Comparison of ENCODE assay signal across 8 cellular contexts in the genomic region with DNA sequence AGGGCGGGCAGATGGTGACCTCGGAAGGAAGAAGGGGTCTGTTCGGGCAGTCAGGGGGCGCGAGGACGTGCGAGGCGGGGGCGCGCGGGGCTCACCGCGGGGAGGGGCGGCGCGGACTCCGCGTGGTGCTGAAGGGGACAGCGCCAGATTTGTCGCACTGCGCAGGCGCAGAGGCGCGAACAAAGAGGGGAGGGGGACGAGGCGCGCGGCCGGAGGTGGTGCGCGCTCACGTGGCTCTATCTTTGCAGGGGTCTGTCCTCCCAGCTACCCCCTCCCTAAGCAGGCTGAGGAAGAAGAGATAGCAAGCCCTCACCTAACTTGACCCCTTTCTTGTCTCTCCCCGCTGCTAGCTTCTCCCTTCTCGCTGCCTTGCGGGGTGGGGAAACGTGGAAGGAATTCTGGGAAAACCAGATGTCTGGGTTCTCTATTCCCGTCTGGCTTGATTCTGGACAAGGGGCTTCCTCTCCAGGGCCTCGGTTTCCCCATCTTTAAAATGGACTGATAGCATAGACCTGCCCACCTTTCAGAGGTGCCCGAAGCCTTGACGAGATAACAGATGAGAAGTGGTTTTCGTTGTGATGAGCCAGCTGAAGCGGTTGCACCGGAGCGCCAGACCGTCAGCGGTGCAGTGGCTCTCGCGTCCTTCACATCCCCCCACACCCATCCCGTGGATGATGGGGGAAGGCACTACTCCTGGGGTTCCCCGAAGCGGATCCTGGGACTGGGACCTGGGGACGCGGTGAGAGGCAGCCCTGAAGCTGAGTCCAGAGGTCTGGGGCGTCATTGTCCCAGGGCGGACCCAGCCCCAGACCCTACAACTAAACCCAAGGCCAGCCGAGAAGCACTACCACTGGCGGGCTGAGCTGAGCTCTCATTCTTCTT. TPM values are rescaled to one million over a fixed set of nuclear protein-coding genes. Genes with fewer than 3 reads are reported as not detected.
DNase-seq lines count a peak whose midpoint lies in the region; ATAC-seq and TF ChIP-seq lines count a peak whose summit lies in the region.

No MANE protein-coding gene starts in this region.

- H3K9me3 ChIP-seq in A673 (ENCODE audit: low read depth, low read length, poor library complexity, severe bottlenecking): no peaks in the 10 kb centered on the region
- no peaks in the 10 kb centered on the region for H3K9me3 ChIP-seq in GM23248 (ENCODE audit: low read depth)
- H3K9me3 ChIP-seq in endodermal cell (ENCODE audit: control insufficient read depth, low read length): no peaks in the 10 kb centered on the region
- H3K9me3 ChIP-seq in mucosa of stomach (ENCODE audit: control insufficient read depth, low read length): no peaks in the 10 kb centered on the region
- H3K9me3 ChIP-seq in subcutaneous abdominal adipose tissue (ENCODE audit: control insufficient read depth in 5 of 5, low read length in 5 of 5): no peaks in the 10 kb centered on the region

- no peaks in the 10 kb centered on the region for H4K20me1 ChIP-seq in GM23248 (ENCODE audit: insufficient read depth)

- H3K9me3 Mint-ChIP-seq in activated CD8-positive, alpha-beta memory T cell treated with anti-CD3 and anti-CD28 coated beads, Interleukin-2, amount 10 ng/mL, durations not matched to agents 7 days and 5 days (ENCODE audit: low read depth): no peaks in the 10 kb centered on the region
- H3K9me3 Mint-ChIP-seq in endodermal cell: no peaks in the 10 kb centered on the region

- in situ Hi-C loops in GM23248 (cut with MboI): no loop called here

- peak overlapping the region; percentile 93 for H2AFZ ChIP-seq in GM23248

- H3K4me1 Mint-ChIP-seq in activated CD8-positive, alpha-beta memory T cell treated with anti-CD3 and anti-CD28 coated beads, Interleukin-2, amount 10 ng/mL, durations not matched to agents 7 days and 5 days: peaks cover 40% of the 10 kb centered on the region
- H3K4me1 Mint-ChIP-seq in endodermal cell: peaks cover 15% of the 10 kb centered on the region

- no peaks in the 10 kb centered on the region for H3K79me2 ChIP-seq in GM23248 (ENCODE audit: insufficient read depth)

- H3F3A ChIP-seq in GM23248 (ENCODE audit: insufficient read depth): peaks cover 13% of the 10 kb centered on the region; the same call in 1 of the 2 replicates

- 1% methylated on average over 36 to 57 of the region's 57 CpGs for WGBS in GM23248 (ENCODE audit: low coverage in 1 of 2, low lambda C conversion rate in 2 of 2, missing lambda C conversion rate in 2 of 2), 2 experiments
- 0 to 1% methylated on average over 16 to 57 of the region's 57 CpGs for WGBS in endodermal cell (ENCODE audit: insufficient coverage in 1 of 2, insufficient read length in 1 of 2), 2 experiments

- peak; percentile 5 for ATAC-seq in activated CD8-positive, alpha-beta memory T cell treated with anti-CD3 and anti-CD28 coated beads, Interleukin-2, amount 10 ng/mL, durations not matched to agents 7 days and 5 days
- ATAC-seq in omental fat pad (ENCODE audit: low FRiP score): no peak

- peaks cover 1% of the 10 kb centered on the region for H3K36me3 Mint-ChIP-seq in activated CD8-positive, alpha-beta memory T cell treated with anti-CD3 and anti-CD28 coated beads, Interleukin-2, amount 10 ng/mL, durations not matched to agents 7 days and 5 days
- peaks cover 13% of the 10 kb centered on the region for H3K36me3 Mint-ChIP-seq in endodermal cell (ENCODE audit: low read depth)

- CTCF ChIA-PET in A673 (lab: Charles Lee): no interaction called here
- CTCF ChIA-PET in activated CD8-positive, alpha-beta memory T cell treated with anti-CD3 and anti-CD28 coated beads, Interleukin-2, amount 10 ng/mL, durations not matched to agents 7 days and 5 days (lab: Charles Lee): interaction anchor here (0.9 to 7.2 kb wide), 17 partner anchors 10 to 250 kb away, joined by 3 to 82 read pairs (median 6); a partner anchor contains a TSS

- H3K9me2 ChIP-seq in GM23248 (ENCODE audit: insufficient read depth): no peaks in the 10 kb centered on the region

- H3K4me3 Mint-ChIP-seq in activated CD8-positive, alpha-beta memory T cell treated with anti-CD3 and anti-CD28 coated beads, Interleukin-2, amount 10 ng/mL, durations not matched to agents 7 days and 5 days: peak overlapping the region; percentile 97
- H3K4me3 Mint-ChIP-seq in endodermal cell: peak overlapping the region; percentile 88

- H3K27ac Mint-ChIP-seq in activated CD8-positive, alpha-beta memory T cell treated with anti-CD3 and anti-CD28 coated beads, Interleukin-2, amount 10 ng/mL, durations not matched to agents 7 days and 5 days: peak overlapping the region; percentile 95
- H3K27ac Mint-ChIP-seq in endodermal cell: peak overlapping the region; percentile 97

- H3K4me1 ChIP-seq in A673 (ENCODE audit: insufficient read depth, low read length, poor library complexity, severe bottlenecking) (peaks cover 16% of the 10 kb centered on the region), GM23248 (ENCODE audit: insufficient read depth) (peaks cover 18% of the 10 kb centered on the region), endodermal cell (ENCODE audit: control insufficient read depth, insufficient read depth, low read length) (peaks cover 10% of the 10 kb centered on the region), mucosa of stomach (ENCODE audit: control insufficient read depth, insufficient read depth, low read length) (peaks cover 33% of the 10 kb centered on the region), subcutaneous abdominal adipose tissue (ENCODE audit: control insufficient read depth in 5 of 5, insufficient read depth in 5 of 5, low read length in 5 of 5) (peaks cover 3 to 45% (median 41%) of the 10 kb centered on the region in 5 donors)

- POLR2A ChIA-PET in A673 (lab: Charles Lee; ENCODE audit: low non-redundant PET): no interaction called here

- no peaks in the 10 kb centered on the region for H3K27me3 ChIP-seq in A673 (replicated peaks; ENCODE audit: insufficient read depth, low read depth, low read length, poor library complexity)
- 0 out of 2 replicates have a peak, but pooled peaks cover 6% of the 10 kb centered on the region for H3K27me3 ChIP-seq in GM23248 (replicated peaks; ENCODE audit: insufficient read depth)
- peaks cover 14% of the 10 kb centered on the region for H3K27me3 ChIP-seq in endodermal cell (ENCODE audit: control insufficient read depth, insufficient read depth, low read length, poor library complexity, severe bottlenecking)
- peaks cover 26% of the 10 kb centered on the region for H3K27me3 ChIP-seq in mucosa of stomach (ENCODE audit: control insufficient read depth, insufficient read depth, low read length)
- peaks cover 20 to 29% (median 24%) of the 10 kb centered on the region in 5 donors for H3K27me3 ChIP-seq in subcutaneous abdominal adipose tissue (ENCODE audit: control insufficient read depth in 5 of 5, insufficient read depth in 4 of 5, low read length in 5 of 5)

- TF ChIP-seq CTCF in A673 (conservative IDR thresholded peaks at IDR 0.05; ENCODE audit: low read depth, low read length) (no peak), endodermal cell (conservative IDR thresholded peaks at IDR 0.05) (no peak), omental fat pad (IDR thresholded peaks at IDR 0.05) (no peak)

- peaks cover 21% of the 10 kb centered on the region for H3K27me3 Mint-ChIP-seq in activated CD8-positive, alpha-beta memory T cell treated with anti-CD3 and anti-CD28 coated beads, Interleukin-2, amount 10 ng/mL, durations not matched to agents 7 days and 5 days
- peaks cover 20% of the 10 kb centered on the region for H3K27me3 Mint-ChIP-seq in endodermal cell (ENCODE audit: insufficient read depth)

- H3K27ac ChIP-seq in A673 (ENCODE audit: low read depth, low read length, poor library complexity, severe bottlenecking): peak overlapping the region; percentile 83
- H3K27ac ChIP-seq in GM23248: no peak overlapping the region; the same call in 1 of the 2 replicates
- H3K27ac ChIP-seq in endodermal cell (ENCODE audit: low read depth, low read length): peak overlapping the region; percentile 40
- H3K27ac ChIP-seq in subcutaneous abdominal adipose tissue (ENCODE audit: low read depth, low read length): peak overlapping the region; percentile 81

- peak overlapping the region; percentile 83; the same call in 1 of the 2 replicates for H3K9ac ChIP-seq in GM23248
- H3K9ac ChIP-seq in endodermal cell (ENCODE audit: extremely low read depth, low read length, poor library complexity, severe bottlenecking): peak overlapping the region; percentile 3
- peak overlapping the region; percentile 80 for H3K9ac ChIP-seq in mucosa of stomach (ENCODE audit: low read length)
- peak overlapping the region in 3 of 5 donors; percentile 84 to 88 (median 84) for H3K9ac ChIP-seq in subcutaneous abdominal adipose tissue (ENCODE audit: low read length in 5 of 5)

- DNase-seq in A673 (ENCODE audit: low spot score): peak; percentile 78
- peak; percentile 46 for DNase-seq in GM23248
- peak; percentile 71 for DNase-seq in NCI-H510A (lab: John Stamatoyannopoulos, UW)
- peak; percentile 78 for DNase-seq in activated CD8-positive, alpha-beta memory T cell treated with anti-CD3 and anti-CD28 coated beads, Interleukin-2, amount 10 ng/mL, durations not matched to agents 7 days and 5 days
- peak; percentile 93 for DNase-seq in endodermal cell
- no peak for DNase-seq in omental fat pad (ENCODE audit: low spot score)

- no TSS peak for BruUV-seq in A673 (replicated peaks; lab: Mats Ljungman, UMichigan)

- peaks cover 8% of the 10 kb centered on the region for H3K36me3 ChIP-seq in A673 (ENCODE audit: insufficient read depth, low read length, poor library complexity, severe bottlenecking)
- H3K36me3 ChIP-seq in GM23248 (ENCODE audit: low read depth): no peaks in the 10 kb centered on the region
- H3K36me3 ChIP-seq in endodermal cell (ENCODE audit: control insufficient read depth, insufficient read depth, low read length): peaks cover 16% of the 10 kb centered on the region
- H3K36me3 ChIP-seq in mucosa of stomach (ENCODE audit: control insufficient read depth, insufficient read depth, low read length): no peaks in the 10 kb centered on the region
- H3K36me3 ChIP-seq in subcutaneous abdominal adipose tissue (ENCODE audit: control insufficient read depth in 5 of 5, insufficient read depth in 5 of 5, low read length in 5 of 5): peaks cover 0 to 19% (median 16%) of the 10 kb centered on the region in 5 donors

- intact Hi-C loops in A673 (cut with micrococcal nuclease; ENCODE audit: unreplicated experiment): no loop called here

- H3K4me3 ChIP-seq in A673 (ENCODE audit: low read depth, low read length, poor library complexity, severe bottlenecking): peak overlapping the region; percentile 90
- H3K4me3 ChIP-seq in GM23248: peak overlapping the region; percentile 84
- peak overlapping the region; percentile 94 for H3K4me3 ChIP-seq in endodermal cell (ENCODE audit: low read length)
- H3K4me3 ChIP-seq in mucosa of stomach (ENCODE audit: low read length): peak overlapping the region; percentile 70
- peak overlapping the region; percentile 95 to 99 (median 96) for H3K4me3 ChIP-seq in subcutaneous abdominal adipose tissue (ENCODE audit: low read depth in 1 of 5, low read length in 5 of 5)

- H3K4me2 ChIP-seq in GM23248 (ENCODE audit: unreplicated experiment): peak overlapping the region; percentile 95

RNA-seq across cellular contexts. Expression of a gene that starts 0.8 kb away (rescaled TPM):
- 8.9 and 11.6 TPM in 2 replicates for total RNA-seq in A673 (2021)
- 23.1 and 23.6 TPM in 2 replicates for total RNA-seq in GM23248 (2014; rRNA removed; shearing (Covaris generic))
- 17.7 and 19.8 TPM in 2 replicates for polyA plus RNA-seq in GM23248 (2016; fragmentation: Nextera tagmentation; extraction: Ambion mirVana)
- 10 to 100 TPM; 13.5 to 15.2 TPM for total RNA-seq in activated CD8-positive, alpha-beta memory T cell treated with anti-CD3 and anti-CD28 coated beads, Interleukin-2, amount 10 ng/mL, durations not matched to agents 7 days and 5 days
- total RNA-seq in endodermal cell: 10 to 100 TPM in 1 of 2 donors, 1 to 10 TPM in 1; 9.7 to 11.4 TPM
- 9.3 TPM for polyA plus RNA-seq in endodermal cell (2013, experiment 1 of 2)
- polyA plus RNA-seq in endodermal cell (2013, experiment 2 of 2): 10.1 TPM
- 10 to 100 TPM; 11.7 to 16.8 (median 15.0) TPM for total RNA-seq in omental fat pad

RNA-seq across cellular contexts. Expression of a gene that starts 1.2 kb away (rescaled TPM):
- 5.8 and 7.3 TPM in 2 replicates for total RNA-seq in A673 (2021)
- total RNA-seq in GM23248 (2014; rRNA removed; shearing (Covaris generic)): 1.0 and 11.3 TPM in 2 replicates
- polyA plus RNA-seq in GM23248 (2016; fragmentation: Nextera tagmentation; extraction: Ambion mirVana): 0.95 and 1.8 TPM in 2 replicates
- total RNA-seq in activated CD8-positive, alpha-beta memory T cell treated with anti-CD3 and anti-CD28 coated beads, Interleukin-2, amount 10 ng/mL, durations not matched to agents 7 days and 5 days: 1 to 10 TPM; 2.8 to 2.9 TPM
- 1 to 10 TPM; 2.8 to 8.3 TPM for total RNA-seq in endodermal cell
- polyA plus RNA-seq in endodermal cell (2013, experiment 1 of 2): 9.2 TPM
- polyA plus RNA-seq in endodermal cell (2013, experiment 2 of 2): 9.9 TPM
- 1 to 10 TPM in 2 of 4 donors, under 1 TPM in 1, not detected in 1; 0.44 to 1.6 (median 1.1) TPM for total RNA-seq in omental fat pad

RNA-seq across cellular contexts. Expression of a gene that starts 12.6 kb away (rescaled TPM):
- total RNA-seq in A673 (2021) (63.7 and 72.1 TPM in 2 replicates), endodermal cell (10 to 100 TPM; 51.7 to 82.9 TPM), omental fat pad (10 to 100 TPM; 41.1 to 51.6 (median 47.2) TPM)
- 54.1 and 58.8 TPM in 2 replicates for total RNA-seq in GM23248 (2014; rRNA removed; shearing (Covaris generic))
- polyA plus RNA-seq in GM23248 (2016; fragmentation: Nextera tagmentation; extraction: Ambion mirVana): 85.9 and 87.6 TPM in 2 replicates
- 10 to 100 TPM; 73.5 to 78.2 TPM for total RNA-seq in activated CD8-positive, alpha-beta memory T cell treated with anti-CD3 and anti-CD28 coated beads, Interleukin-2, amount 10 ng/mL, durations not matched to agents 7 days and 5 days
- polyA plus RNA-seq in endodermal cell (2013, experiment 1 of 2): 103 TPM
- polyA plus RNA-seq in endodermal cell (2013, experiment 2 of 2): 91.7 TPM

RNA-seq across cellular contexts. Expression of a gene that starts 24.3 kb away (rescaled TPM):
- total RNA-seq in A673 (2021): 29.8 and 33.2 TPM in 2 replicates
- total RNA-seq in GM23248 (2014; rRNA removed; shearing (Covaris generic)): 21.5 and 34.7 TPM in 2 replicates
- polyA plus RNA-seq in GM23248 (2016; fragmentation: Nextera tagmentation; extraction: Ambion mirVana): 5.7 and 6.7 TPM in 2 replicates
- total RNA-seq in activated CD8-positive, alpha-beta memory T cell treated with anti-CD3 and anti-CD28 coated beads, Interleukin-2, amount 10 ng/mL, durations not matched to agents 7 days and 5 days: 100 to 1,000 TPM in 1 of 2 experiments, 10 to 100 TPM in 1; 78.1 to 199 TPM
- total RNA-seq in endodermal cell: 10 to 100 TPM; 28.7 to 45.2 TPM
- polyA plus RNA-seq in endodermal cell (2013, experiment 1 of 2): 19.9 TPM
- polyA plus RNA-seq in endodermal cell (2013, experiment 2 of 2): 19.9 TPM
- total RNA-seq in omental fat pad: 10 to 100 TPM; 13.7 to 54.4 (median 28.8) TPM

RNA-seq across cellular contexts. Expression of a gene that starts 31.5 kb away (rescaled TPM):
- total RNA-seq in A673 (2021) (0.42 TPM in 1 of 2 replicates, not detected in the other), endodermal cell (under 1 TPM; 0.35 to 0.93 TPM), omental fat pad (under 1 TPM in 1 of 4 donors, not detected in 3; 0.84 TPM)
- not detected in 2 replicates for total RNA-seq in GM23248 (2014; rRNA removed; shearing (Covaris generic))
- polyA plus RNA-seq in GM23248 (2016; fragmentation: Nextera tagmentation; extraction: Ambion mirVana): not detected in 2 replicates
- under 1 TPM in 1 of 2 experiments, not detected in 1; 0.35 TPM for total RNA-seq in activated CD8-positive, alpha-beta memory T cell treated with anti-CD3 and anti-CD28 coated beads, Interleukin-2, amount 10 ng/mL, durations not matched to agents 7 days and 5 days
- not detected for polyA plus RNA-seq in endodermal cell (2013, experiment 1 of 2)
- polyA plus RNA-seq in endodermal cell (2013, experiment 2 of 2): 0.25 TPM

Comparison
In these comparisons a context has a peak if more than half of its experiments do, and no peak if none do; other contexts are left out.
1. H3K9ac ChIP-seq: peak in every context shown above with its lines; median percentile 84 in subcutaneous abdominal adipose tissue; 83 in GM23248; 80 in mucosa of stomach; 3 in endodermal cell.